In the genomic region with DNA sequence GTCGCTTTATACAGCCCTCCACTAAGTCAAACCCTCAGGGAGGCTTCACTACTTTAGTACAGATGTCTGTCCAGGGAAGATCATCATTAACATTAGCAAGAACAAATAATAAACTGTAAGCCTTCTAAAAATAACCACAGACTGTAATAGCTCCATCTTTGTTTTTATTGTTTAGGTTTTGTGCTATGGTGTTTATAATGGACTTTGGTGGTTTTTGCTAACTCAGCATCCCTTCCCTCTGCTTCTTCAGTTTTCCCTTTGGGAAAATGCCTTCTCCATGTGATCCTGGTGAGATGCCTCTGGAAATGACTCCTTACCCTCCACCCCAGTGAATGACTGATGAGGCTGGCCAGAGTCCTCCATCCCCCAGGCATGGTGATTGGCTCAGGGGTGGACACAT, we compare ENCODE assay signal across 1 cellular context.
TF ChIP-seq lines count a peak whose summit lies in the region.

No MANE protein-coding gene starts in this region.

TF ChIP-seq in H1, 55 proteins besides CTCF, POLR2A, EP300 and RAD21:
- TF ChIP-seq MAFK (IDR thresholded peaks at IDR 0.05; ENCODE audit: low read depth, low read length) (peak; percentile 19; the same call in 1 of the 2 replicates), CHD1 (IDR thresholded peaks at IDR 0.05; ENCODE audit: low read depth, low read length) (no peak), GABPA (IDR thresholded peaks at IDR 0.05; ENCODE audit: borderline replicate concordance, insufficient read depth, low read length) (no peak), CEBPB (IDR thresholded peaks at IDR 0.05; ENCODE audit: low read depth, low read length) (no peak), KDM4A (IDR thresholded peaks at IDR 0.05; ENCODE audit: low read depth, low read length, severe bottlenecking) (no peak), NANOG (IDR thresholded peaks at IDR 0.05; ENCODE audit: insufficient read depth, low read depth, low read length, poor library complexity, severe bottlenecking) (no peak)
